2 cellular contexts compared by ENCODE assay signal in the genomic region with DNA sequence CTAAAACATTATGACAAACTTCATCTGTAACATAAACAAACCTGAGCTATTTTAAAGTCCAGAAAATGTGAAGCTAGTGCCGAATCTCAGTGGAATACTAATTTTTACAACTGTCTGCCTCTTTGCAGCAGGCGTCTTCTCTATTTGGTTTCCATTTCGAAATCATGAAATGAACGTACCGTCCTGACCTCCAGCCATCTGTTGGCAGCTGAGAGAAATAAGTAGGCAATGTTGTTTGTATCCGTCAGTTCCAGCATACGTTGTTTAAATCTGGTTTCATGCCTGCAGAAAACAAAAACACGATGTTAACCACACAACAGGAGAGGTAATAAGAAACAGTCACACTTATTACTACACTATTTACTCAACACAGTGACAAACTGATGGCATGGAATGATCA.
A peak's percentile ranks its signal among the peaks of the same experiment; 100 is the strongest.
TF ChIP-seq lines count a peak whose summit lies in the region.

No MANE protein-coding gene starts in this region.

TF ChIP-seq in liver, 16 proteins besides CTCF, POLR2A, EP300 and RAD21:
- TF ChIP-seq, protein P1, sequence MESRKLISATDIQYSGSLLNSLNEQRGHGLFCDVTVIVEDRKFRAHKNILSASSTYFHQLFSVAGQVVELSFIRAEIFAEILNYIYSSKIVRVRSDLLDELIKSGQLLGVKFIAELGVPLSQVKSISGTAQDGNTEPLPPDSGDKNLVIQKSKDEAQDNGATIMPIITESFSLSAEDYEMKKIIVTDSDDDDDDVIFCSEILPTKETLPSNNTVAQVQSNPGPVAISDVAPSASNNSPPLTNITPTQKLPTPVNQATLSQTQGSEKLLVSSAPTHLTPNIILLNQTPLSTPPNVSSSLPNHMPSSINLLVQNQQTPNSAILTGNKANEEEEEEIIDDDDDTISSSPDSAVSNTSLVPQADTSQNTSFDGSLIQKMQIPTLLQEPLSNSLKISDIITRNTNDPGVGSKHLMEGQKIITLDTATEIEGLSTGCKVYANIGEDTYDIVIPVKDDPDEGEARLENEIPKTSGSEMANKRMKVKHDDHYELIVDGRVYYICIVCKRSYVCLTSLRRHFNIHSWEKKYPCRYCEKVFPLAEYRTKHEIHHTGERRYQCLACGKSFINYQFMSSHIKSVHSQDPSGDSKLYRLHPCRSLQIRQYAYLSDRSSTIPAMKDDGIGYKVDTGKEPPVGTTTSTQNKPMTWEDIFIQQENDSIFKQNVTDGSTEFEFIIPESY (IDR thresholded peaks at IDR 0.05): peak; percentile 52
- TF ChIP-seq, protein P2, sequence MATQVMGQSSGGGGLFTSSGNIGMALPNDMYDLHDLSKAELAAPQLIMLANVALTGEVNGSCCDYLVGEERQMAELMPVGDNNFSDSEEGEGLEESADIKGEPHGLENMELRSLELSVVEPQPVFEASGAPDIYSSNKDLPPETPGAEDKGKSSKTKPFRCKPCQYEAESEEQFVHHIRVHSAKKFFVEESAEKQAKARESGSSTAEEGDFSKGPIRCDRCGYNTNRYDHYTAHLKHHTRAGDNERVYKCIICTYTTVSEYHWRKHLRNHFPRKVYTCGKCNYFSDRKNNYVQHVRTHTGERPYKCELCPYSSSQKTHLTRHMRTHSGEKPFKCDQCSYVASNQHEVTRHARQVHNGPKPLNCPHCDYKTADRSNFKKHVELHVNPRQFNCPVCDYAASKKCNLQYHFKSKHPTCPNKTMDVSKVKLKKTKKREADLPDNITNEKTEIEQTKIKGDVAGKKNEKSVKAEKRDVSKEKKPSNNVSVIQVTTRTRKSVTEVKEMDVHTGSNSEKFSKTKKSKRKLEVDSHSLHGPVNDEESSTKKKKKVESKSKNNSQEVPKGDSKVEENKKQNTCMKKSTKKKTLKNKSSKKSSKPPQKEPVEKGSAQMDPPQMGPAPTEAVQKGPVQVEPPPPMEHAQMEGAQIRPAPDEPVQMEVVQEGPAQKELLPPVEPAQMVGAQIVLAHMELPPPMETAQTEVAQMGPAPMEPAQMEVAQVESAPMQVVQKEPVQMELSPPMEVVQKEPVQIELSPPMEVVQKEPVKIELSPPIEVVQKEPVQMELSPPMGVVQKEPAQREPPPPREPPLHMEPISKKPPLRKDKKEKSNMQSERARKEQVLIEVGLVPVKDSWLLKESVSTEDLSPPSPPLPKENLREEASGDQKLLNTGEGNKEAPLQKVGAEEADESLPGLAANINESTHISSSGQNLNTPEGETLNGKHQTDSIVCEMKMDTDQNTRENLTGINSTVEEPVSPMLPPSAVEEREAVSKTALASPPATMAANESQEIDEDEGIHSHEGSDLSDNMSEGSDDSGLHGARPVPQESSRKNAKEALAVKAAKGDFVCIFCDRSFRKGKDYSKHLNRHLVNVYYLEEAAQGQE (IDR thresholded peaks at IDR 0.05): peak; percentile 21
- peak; percentile 70 for TF ChIP-seq SP1 (IDR thresholded peaks at IDR 0.05)
- peak; percentile 62 to 82 for TF ChIP-seq RXRA (IDR thresholded peaks at IDR 0.05)
- peak; percentile 40 to 62 for TF ChIP-seq HNF4A (conservative IDR thresholded peaks at IDR 0.05)
- TF ChIP-seq YY1 (IDR thresholded peaks at IDR 0.05): peak; percentile 79
- no peak for TF ChIP-seq EGR1 (IDR thresholded peaks at IDR 0.05; ENCODE audit: low read depth in 2 of 2)
- TF ChIP-seq, protein P3, sequence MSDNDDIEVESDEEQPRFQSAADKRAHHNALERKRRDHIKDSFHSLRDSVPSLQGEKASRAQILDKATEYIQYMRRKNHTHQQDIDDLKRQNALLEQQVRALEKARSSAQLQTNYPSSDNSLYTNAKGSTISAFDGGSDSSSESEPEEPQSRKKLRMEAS (IDR thresholded peaks at IDR 0.05): no peak
- peak; percentile 63 for TF ChIP-seq FOXA2 (IDR thresholded peaks at IDR 0.05)
- TF ChIP-seq FOXA1 (IDR thresholded peaks at IDR 0.05): peak; percentile 43

TF ChIP-seq in HepG2, 621 proteins besides CTCF, POLR2A, EP300 and RAD21 (continued from another document):
- TF ChIP-seq, protein P4, sequence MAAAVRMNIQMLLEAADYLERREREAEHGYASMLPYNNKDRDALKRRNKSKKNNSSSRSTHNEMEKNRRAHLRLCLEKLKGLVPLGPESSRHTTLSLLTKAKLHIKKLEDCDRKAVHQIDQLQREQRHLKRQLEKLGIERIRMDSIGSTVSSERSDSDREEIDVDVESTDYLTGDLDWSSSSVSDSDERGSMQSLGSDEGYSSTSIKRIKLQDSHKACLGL (CRISPR knock-in tag; IDR thresholded peaks at IDR 0.05): no peak
- no peak for TF ChIP-seq SOX5 (CRISPR knock-in tag; IDR thresholded peaks at IDR 0.05; ENCODE audit: borderline replicate concordance)
- no peak for TF ChIP-seq AKAP8 (CRISPR knock-in tag; IDR thresholded peaks at IDR 0.05)
- no peak for TF ChIP-seq ZNF775 (CRISPR knock-in tag; IDR thresholded peaks at IDR 0.05; ENCODE audit: borderline replicate concordance)
- TF ChIP-seq, protein P5, sequence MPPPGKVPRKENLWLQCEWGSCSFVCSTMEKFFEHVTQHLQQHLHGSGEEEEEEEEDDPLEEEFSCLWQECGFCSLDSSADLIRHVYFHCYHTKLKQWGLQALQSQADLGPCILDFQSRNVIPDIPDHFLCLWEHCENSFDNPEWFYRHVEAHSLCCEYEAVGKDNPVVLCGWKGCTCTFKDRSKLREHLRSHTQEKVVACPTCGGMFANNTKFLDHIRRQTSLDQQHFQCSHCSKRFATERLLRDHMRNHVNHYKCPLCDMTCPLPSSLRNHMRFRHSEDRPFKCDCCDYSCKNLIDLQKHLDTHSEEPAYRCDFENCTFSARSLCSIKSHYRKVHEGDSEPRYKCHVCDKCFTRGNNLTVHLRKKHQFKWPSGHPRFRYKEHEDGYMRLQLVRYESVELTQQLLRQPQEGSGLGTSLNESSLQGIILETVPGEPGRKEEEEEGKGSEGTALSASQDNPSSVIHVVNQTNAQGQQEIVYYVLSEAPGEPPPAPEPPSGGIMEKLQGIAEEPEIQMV (CRISPR knock-in tag; IDR thresholded peaks at IDR 0.05; ENCODE audit: low read depth): no peak
- TF ChIP-seq, protein P6, sequence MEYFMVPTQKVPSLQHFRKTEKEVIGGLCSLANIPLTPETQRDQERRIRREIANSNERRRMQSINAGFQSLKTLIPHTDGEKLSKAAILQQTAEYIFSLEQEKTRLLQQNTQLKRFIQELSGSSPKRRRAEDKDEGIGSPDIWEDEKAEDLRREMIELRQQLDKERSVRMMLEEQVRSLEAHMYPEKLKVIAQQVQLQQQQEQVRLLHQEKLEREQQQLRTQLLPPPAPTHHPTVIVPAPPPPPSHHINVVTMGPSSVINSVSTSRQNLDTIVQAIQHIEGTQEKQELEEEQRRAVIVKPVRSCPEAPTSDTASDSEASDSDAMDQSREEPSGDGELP (IDR thresholded peaks at IDR 0.05; ENCODE audit: borderline replicate concordance, low read depth): no peak
- TF ChIP-seq KLF6 (CRISPR knock-in tag; IDR thresholded peaks at IDR 0.05): no peak
- TF ChIP-seq TAF1 (CRISPR knock-in tag; IDR thresholded peaks at IDR 0.05): no peak
- no peak for TF ChIP-seq GZF1 (CRISPR knock-in tag; IDR thresholded peaks at IDR 0.05)
- no peak for TF ChIP-seq JDP2 (CRISPR knock-in tag; IDR thresholded peaks at IDR 0.05; ENCODE audit: borderline replicate concordance)
- TF ChIP-seq ZKSCAN8 (CRISPR knock-in tag; IDR thresholded peaks at IDR 0.05; ENCODE audit: borderline replicate concordance): no peak
- TF ChIP-seq, protein P7, sequence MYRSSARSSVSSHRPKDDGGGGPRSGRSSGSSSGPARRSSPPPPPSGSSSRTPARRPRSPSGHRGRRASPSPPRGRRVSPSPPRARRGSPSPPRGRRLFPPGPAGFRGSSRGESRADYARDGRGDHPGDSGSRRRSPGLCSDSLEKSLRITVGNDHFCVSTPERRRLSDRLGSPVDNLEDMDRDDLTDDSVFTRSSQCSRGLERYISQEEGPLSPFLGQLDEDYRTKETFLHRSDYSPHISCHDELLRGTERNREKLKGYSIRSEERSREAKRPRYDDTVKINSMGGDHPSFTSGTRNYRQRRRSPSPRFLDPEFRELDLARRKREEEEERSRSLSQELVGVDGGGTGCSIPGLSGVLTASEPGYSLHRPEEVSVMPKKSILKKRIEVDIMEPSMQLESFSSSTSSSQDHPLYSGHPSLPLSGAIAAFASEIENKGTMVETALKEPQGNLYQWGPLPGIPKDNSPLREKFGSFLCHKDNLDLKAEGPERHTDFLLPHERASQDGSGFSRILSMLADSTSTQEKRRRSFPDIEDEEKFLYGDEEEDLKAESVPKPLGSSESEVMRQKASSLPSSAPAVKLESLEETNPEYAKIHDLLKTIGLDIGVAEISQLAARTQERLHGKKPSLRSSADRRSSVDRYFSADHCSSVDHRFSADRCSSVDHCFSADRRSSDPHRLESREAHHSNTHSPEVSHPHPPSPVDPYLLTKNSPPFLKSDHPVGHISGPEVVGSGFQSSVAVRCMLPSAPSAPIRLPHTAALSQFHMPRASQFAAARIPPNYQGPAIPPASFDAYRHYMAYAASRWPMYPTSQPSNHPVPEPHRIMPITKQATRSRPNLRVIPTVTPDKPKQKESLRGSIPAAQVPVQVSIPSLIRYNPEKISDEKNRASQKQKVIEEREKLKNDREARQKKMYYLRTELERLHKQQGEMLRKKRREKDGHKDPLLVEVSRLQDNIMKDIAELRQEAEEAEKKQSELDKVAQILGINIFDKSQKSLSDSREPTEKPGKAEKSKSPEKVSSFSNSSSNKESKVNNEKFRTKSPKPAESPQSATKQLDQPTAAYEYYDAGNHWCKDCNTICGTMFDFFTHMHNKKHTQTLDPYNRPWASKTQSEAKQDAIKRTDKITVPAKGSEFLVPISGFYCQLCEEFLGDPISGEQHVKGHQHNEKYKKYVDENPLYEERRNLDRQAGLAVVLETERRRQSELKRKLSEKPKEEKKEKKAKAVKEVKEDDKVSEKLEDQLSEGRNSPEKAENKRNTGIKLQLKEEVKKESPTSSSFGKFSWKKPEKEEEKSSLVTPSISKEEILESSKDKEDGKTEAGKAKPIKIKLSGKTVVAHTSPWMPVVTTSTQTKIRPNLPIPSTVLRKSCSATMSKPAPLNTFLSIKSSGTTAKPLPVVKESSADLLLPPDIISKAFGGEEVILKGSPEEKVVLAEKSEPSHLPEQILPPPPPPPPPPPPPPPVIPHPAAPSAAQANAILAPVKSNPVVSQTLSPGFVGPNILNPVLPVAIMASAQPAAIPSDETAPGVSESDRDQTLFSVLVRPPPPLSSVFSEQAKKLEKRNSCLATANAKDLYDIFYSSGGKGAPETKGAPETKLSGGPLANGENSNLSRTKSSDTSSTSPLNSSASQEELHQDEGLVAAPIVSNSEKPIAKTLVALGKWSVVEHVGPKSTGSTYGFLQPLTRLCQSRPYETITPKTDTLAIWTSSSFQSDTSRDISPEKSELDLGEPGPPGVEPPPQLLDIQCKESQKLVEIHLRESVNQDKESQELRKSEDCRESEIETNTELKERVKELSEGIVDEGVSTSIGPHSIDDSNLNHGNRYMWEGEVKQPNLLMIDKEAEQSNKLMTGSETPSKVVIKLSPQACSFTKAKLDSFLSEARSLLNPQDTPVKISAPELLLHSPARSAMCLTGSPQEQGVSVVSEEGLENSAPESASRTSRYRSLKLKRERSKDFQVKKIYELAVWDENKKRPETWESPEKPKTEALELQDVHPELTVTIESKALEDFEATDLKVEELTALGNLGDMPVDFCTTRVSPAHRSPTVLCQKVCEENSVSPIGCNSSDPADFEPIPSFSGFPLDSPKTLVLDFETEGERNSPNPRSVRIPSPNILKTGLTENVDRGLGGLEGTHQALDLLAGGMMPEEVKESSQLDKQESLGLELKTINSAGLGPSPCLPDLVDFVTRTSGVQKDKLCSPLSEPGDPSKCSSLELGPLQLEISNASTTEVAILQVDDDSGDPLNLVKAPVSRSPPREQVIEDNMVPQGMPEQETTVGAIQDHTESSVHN (CRISPR knock-in tag; IDR thresholded peaks at IDR 0.05): no peak
- TF ChIP-seq JUN (CRISPR knock-in tag; IDR thresholded peaks at IDR 0.05): no peak
